Comparison of ENCODE assay signal across 10 cellular contexts in the genomic region with DNA sequence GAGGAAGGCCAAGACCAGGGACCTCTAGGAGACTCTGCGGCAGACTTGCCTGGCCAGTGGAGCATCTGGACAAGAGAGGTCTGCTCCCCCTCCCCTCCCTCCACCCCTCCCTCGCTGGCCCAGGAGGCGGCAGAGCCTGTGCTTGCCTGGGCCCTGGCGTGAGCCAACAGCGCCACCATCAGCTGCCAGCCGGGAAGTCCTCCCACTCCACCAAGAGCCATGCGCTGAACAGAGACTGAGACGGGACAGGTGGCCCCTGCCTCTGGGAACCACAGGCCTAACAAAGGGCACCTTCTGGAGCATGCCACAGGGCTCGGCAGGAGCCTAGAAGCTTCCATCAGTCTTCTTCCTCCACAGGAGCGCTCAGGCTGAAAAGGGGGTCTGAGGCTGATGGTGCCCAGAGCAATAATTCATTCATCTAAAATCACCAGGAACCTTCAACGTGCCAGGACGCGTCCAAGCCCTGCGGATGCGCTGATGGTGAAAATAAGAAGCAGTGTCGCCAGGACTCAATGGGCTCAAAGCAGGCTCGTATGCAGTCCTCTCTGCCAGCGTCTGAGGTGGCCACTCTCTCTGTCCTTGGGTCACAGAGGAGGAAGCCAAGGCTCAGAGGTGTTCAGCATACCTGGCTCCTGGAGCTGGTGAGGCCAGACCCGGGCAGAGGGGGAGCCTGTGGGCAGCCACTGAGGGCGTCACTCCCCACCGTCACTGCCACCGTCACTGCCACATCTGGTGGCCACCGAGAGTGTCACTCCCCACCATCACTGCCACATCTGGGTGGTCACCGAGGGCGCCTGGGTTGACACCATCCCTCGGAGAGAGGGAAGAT.
DNase-seq lines count a peak whose midpoint lies in the region; ATAC-seq and TF ChIP-seq lines count a peak whose summit lies in the region.
"Had no signal": no experiment of that assay in that cellular context is flagged by ENCODE, and none has a peak within 500 bp of the region (broad histone marks: within the 10 kb centered on the region; RNA-seq: fewer than 3 reads in every experiment).

No MANE protein-coding gene starts in this region.

- no peaks in the 10 kb centered on the region for H3K4me1 ChIP-seq in DOHH2 (ENCODE audit: control insufficient read depth, low read length)
- no peaks in the 10 kb centered on the region for H3K4me1 ChIP-seq in HCT116 (ENCODE audit: control insufficient read depth in 1 of 2, insufficient read depth in 2 of 2, low read length in 2 of 2)

- POLR2A ChIA-PET in HCT116 (lab: Charles Lee) = no interaction called here

- intact Hi-C loops in HCT116 (cut with micrococcal nuclease) = loop anchor here (10.0 kb wide), 1 partner anchor 186 kb away; no protein-coding TSS in a partner anchor

- TF ChIP-seq CTCF in DOHH2 (IDR thresholded peaks at IDR 0.05; ENCODE audit: low read depth, low read length, poor library complexity, severe bottlenecking) (peak; percentile 29), HCT116 (IDR thresholded peaks at IDR 0.05 in 2 of 3, conservative IDR thresholded peaks at IDR 0.05 in 1 of 3; ENCODE audit: borderline replicate concordance in 1 of 3, insufficient read depth in 1 of 3, low read depth in 2 of 3, low read length in 2 of 3) (peak; percentile 33 to 67 (median 66); a peak in 4 of 6 replicates)

- no peaks in the 10 kb centered on the region for H3K79me2 ChIP-seq in DOHH2 (ENCODE audit: control insufficient read depth, low read length)
- no peaks in the 10 kb centered on the region for H3K79me2 ChIP-seq in HCT116 (ENCODE audit: insufficient read depth, low read length)

- peak; percentile 73 for TF ChIP-seq RAD21 in HCT116 (IDR thresholded peaks at IDR 0.05; ENCODE audit: low read depth)

- H3K9me3 ChIP-seq in DOHH2 (ENCODE audit: control insufficient read depth, insufficient read depth, low read length) (no peaks in the 10 kb centered on the region), HCT116 (ENCODE audit: control insufficient read depth in 1 of 2, insufficient read depth in 1 of 2, low read depth in 1 of 2, low read length in 2 of 2) (no peaks in the 10 kb centered on the region)

- DNase-seq in HCT116 (ENCODE audit: low read depth, low spot score) (no peak), RPMI8226 (peak; percentile 65), inferior parietal cortex (ENCODE audit: extremely low spot score) (peak; percentile 13), SKM-1 (lab: John Stamatoyannopoulos, UW; ENCODE audit: unreplicated experiment) (no peak)
- DNase-seq in activated effector memory CD4-positive, alpha-beta T cell treated with Interleukin-2 at 50 U/mL for 16 hours = no peak
- DNase-seq: Calu3, kidney glomerular epithelial cell had no signal

- no peaks in the 10 kb centered on the region for H3K9me2 ChIP-seq in DOHH2 (replicated peaks; ENCODE audit: control insufficient read depth, low read length)
- no peaks in the 10 kb centered on the region for H3K9me2 ChIP-seq in HCT116 (ENCODE audit: insufficient read depth)

- no peaks in the 10 kb centered on the region for H3K36me3 ChIP-seq in DOHH2 (ENCODE audit: control insufficient read depth, low read length)
- no peaks in the 10 kb centered on the region for H3K36me3 ChIP-seq in HCT116 (ENCODE audit: control insufficient read depth in 1 of 2, insufficient read depth in 2 of 2, low read length in 2 of 2)

- RAD21 ChIA-PET in HCT116 (lab: Charles Lee; ENCODE audit: low non-redundant PET in 1 of 2, low total read pairs in 2 of 2, uncharacterized antibody in 2 of 2, unreplicated experiment in 2 of 2) = no interaction called here

- H3K4me3 ChIP-seq in DOHH2 (ENCODE audit: low read length) (no peak overlapping the region), HCT116 (replicated peaks in 1 of 2; ENCODE audit: low read depth in 1 of 2, low read length in 2 of 2) (no peak overlapping the region)

- H3K27ac ChIP-seq in DOHH2 (ENCODE audit: low read depth, low read length) (no peak overlapping the region), HCT116 (ENCODE audit: low read depth, low read length) (no peak overlapping the region)

- H3K4me2 ChIP-seq in DOHH2 (ENCODE audit: low read length) (no peak overlapping the region), HCT116 (ENCODE audit: low read length) (no peak overlapping the region)

- CTCF ChIA-PET in HCT116 (lab: Charles Lee) = no interaction called here

- ATAC-seq in HCT116 (peak; percentile 83), GM19397 (IDR thresholded peaks at IDR 0.05; ENCODE audit: unreplicated experiment) (no peak), GM18867 (IDR thresholded peaks at IDR 0.05; ENCODE audit: unreplicated experiment) (no peak)

- no TSS peak for BruUV-seq in HCT116 (replicated peaks; lab: Mats Ljungman, UMichigan)

- no peak for TF ChIP-seq POLR2A in HCT116 (IDR thresholded peaks at IDR 0.05; ENCODE audit: borderline replicate concordance, extremely low read depth, insufficient read depth, insufficient read length)

- H3K27me3 ChIP-seq in DOHH2 (ENCODE audit: control insufficient read depth, low read length) (no peaks in the 10 kb centered on the region), HCT116 (ENCODE audit: insufficient read depth, low read length) (no peaks in the 10 kb centered on the region)

- H4K20me1 ChIP-seq in DOHH2 (ENCODE audit: control insufficient read depth, insufficient read depth, low read depth, low read length) = no peaks in the 10 kb centered on the region
- H4K20me1 ChIP-seq in HCT116 (ENCODE audit: insufficient read depth) = no peaks in the 10 kb centered on the region

- no peak overlapping the region for H3K9ac ChIP-seq in HCT116 (ENCODE audit: low read length)

- no peaks in the 10 kb centered on the region for H3F3A ChIP-seq in DOHH2 (ENCODE audit: control insufficient read depth, insufficient read depth)

- no peak overlapping the region for H2AFZ ChIP-seq in HCT116 (ENCODE audit: low read depth, low read length, poor library complexity, severe bottlenecking)

TF ChIP-seq in HCT116, 20 proteins besides CTCF, POLR2A, EP300 and RAD21:
- TF ChIP-seq ELF1 (IDR thresholded peaks at IDR 0.05; ENCODE audit: borderline replicate concordance, low read depth) = no peak
TF ChIP-seq in HCT116: peak in this region for 0.

Comparison
In these comparisons a context has a peak if more than half of its experiments do, and no peak if none do; other contexts are left out.
1. DNase-seq: peak in RPMI8226 (single experiment) and inferior parietal cortex (single experiment); none in HCT116 (single experiment), activated effector memory CD4-positive, alpha-beta T cell treated with Interleukin-2 at 50 U/mL for 16 hours (single experiment) and SKM-1 (single experiment).